33 cellular contexts compared by ENCODE assay signal in genomic region chr5:123471385-123471784, GRCh38.
"Had no signal": no experiment of that assay in that cellular context is flagged by ENCODE, and none has a peak within 500 bp of the region (broad histone marks: within the 10 kb centered on the region; RNA-seq: fewer than 3 reads in every experiment).

No MANE protein-coding gene starts in this region.

- ATAC-seq: activated naive CD4-positive, alpha-beta T cell treated with anti-CD3 and anti-CD28 coated beads, Interleukin-2, amount 50 U/mL, for 72 hours; activated naive CD8-positive, alpha-beta T cell treated with anti-CD3 and anti-CD28 coated beads, Interleukin-2, amount 50 U/mL, for 24 hours; activated T-cell treated with anti-CD3 and anti-CD28 coated beads, Interleukin-2, amount 50 U/mL, for 4 hours; activated T-cell treated with anti-CD3 and anti-CD28 coated beads, Interleukin-2, amount 50 U/mL, for 72 hours; activated T-helper 17 cell treated with anti-CD3 and anti-CD28 coated beads, Interleukin-2, amount 50 U/mL, for 72 hours; body of pancreas had no signal

- H3K4me1 ChIP-seq: adrenal gland, ascending aorta, body of pancreas, breast epithelium had no signal

- DNase-seq: activated effector memory CD4-positive, alpha-beta T cell treated with anti-CD3 and anti-CD28 coated beads, Interleukin-2, amount 50 U/mL, for 16 hours; activated effector memory CD4-positive, alpha-beta T cell treated with Interleukin-2 at 50 U/mL for 16 hours; activated gamma-delta T cell; activated gamma-delta T cell treated with Interleukin-2 at 50 U/mL for 16 hours; activated naive CD4-positive, alpha-beta T cell; activated naive CD4-positive, alpha-beta T cell treated with anti-CD3 and anti-CD28 coated beads for 36 hours; activated naive CD4-positive, alpha-beta T cell treated with anti-CD3 and anti-CD28 coated beads, Interleukin-2, amount 10 ng/mL, durations not matched to agents 7 days and 5 days; activated naive CD4-positive, alpha-beta T cell treated with anti-CD3 and anti-CD28 coated beads, Interleukin-2, amount 50 U/mL, for 16 hours; activated naive CD4-positive, alpha-beta T cell treated with Interleukin-2 at 50 U/mL for 16 hours; activated naive CD8-positive, alpha-beta T cell treated with anti-CD3 and anti-CD28 coated beads for 36 hours; activated naive CD8-positive, alpha-beta T cell treated with anti-CD3 and anti-CD28 coated beads, Interleukin-2, amount 10 ng/mL, durations not matched to agents 7 days and 5 days; activated naive CD8-positive, alpha-beta T cell treated with anti-CD3 and anti-CD28 coated beads, Interleukin-2, amount 50 U/mL, for 24 hours; activated T-cell treated with anti-CD3 and anti-CD28 coated beads, Interleukin-2, amount 50 U/mL, for 24 hours; activated T-cell treated with anti-CD3 and anti-CD28 coated beads, Interleukin-2, amount 50 U/mL, for 4 hours; activated T-cell treated with anti-CD3 and anti-CD28 coated beads, Interleukin-2, amount 50 U/mL, for 48 hours; activated T-cell treated with anti-CD3 and anti-CD28 coated beads, Interleukin-2, amount 50 U/mL, for 72 hours; adrenal gland; amniotic stem cell; amygdala; anterior cingulate cortex; aorta; body of pancreas; brain microvascular endothelial cell; caudate nucleus; central memory CD4-positive, alpha-beta T cell; cerebellar nuclear complex had no signal

- H3K4me3 ChIP-seq: adrenal gland, ascending aorta, body of pancreas, breast epithelium, cardiac muscle cell had no signal

- FAIRE-seq: astrocyte, bronchial epithelial cell had no signal

- H3K36me3 ChIP-seq: adrenal gland, ascending aorta, brain microvascular endothelial cell, breast epithelium, cardiac muscle cell had no signal

- H3K27me3 ChIP-seq: adrenal gland, ascending aorta, body of pancreas, brain microvascular endothelial cell, breast epithelium, cardiac muscle cell had no signal

- H3K9me3 ChIP-seq: adrenal gland, ascending aorta, body of pancreas, breast epithelium had no signal

- H3K27ac ChIP-seq: adrenal gland, ascending aorta, body of pancreas, brain microvascular endothelial cell, breast epithelium, cardiac muscle cell had no signal
